ENCODE assay signal across 31 cellular contexts in genomic region chr1:59033761-59034160, GRCh38.
"Had no signal": no experiment of that assay in that cellular context is flagged by ENCODE, and none has a peak within 500 bp of the region (broad histone marks: within the 10 kb centered on the region; RNA-seq: fewer than 3 reads in every experiment).

No MANE protein-coding gene starts in this region.

- H3K9me3 Mint-ChIP-seq: naive thymus-derived CD8-positive, alpha-beta T cell; natural killer cell treated with Interleukin-12 subunit alpha and Interleukin-12 subunit beta and Interleukin-15 and Interleukin-18, amount 100 ng/mL, for 72 hours; nephron progenitor cell; stimulated activated memory B cell treated with anti-CD40 and anti-IgM and Interleukin-4, amounts not matched to agents 10 μg/mL and 1 μg/mL and 100 μg/mL, for 72 hours; stimulated activated naive CD8-positive, alpha-beta T cell treated with anti-CD3 and anti-CD28 coated beads, Interleukin-15, Interleukin-2, amounts not matched to agents 100 ng/mL and 50 ng/mL, for 24 hours had no signal

- H3K4me2 ChIP-seq: smooth muscle cell had no signal

- H3K27me3 ChIP-seq: neutrophil, pancreas, right lobe of liver, sigmoid colon, spleen, stomach, thyroid gland, tibial nerve, upper lobe of left lung, vagina had no signal

- H3K4me3 ChIP-seq: pancreas, psoas muscle, right lobe of liver, sigmoid colon, skin epidermis, smooth muscle cell, spleen, stomach, thoracic aorta, thyroid gland, tibial nerve, upper lobe of left lung, vagina had no signal

- H3K36me3 ChIP-seq: neutrophil, pancreas, right lobe of liver, sigmoid colon, spleen, stomach, thoracic aorta, thyroid gland, tibial nerve, upper lobe of left lung, vagina had no signal

- ATAC-seq: naive thymus-derived CD8-positive, alpha-beta T cell; natural killer cell treated with Interleukin-12 subunit alpha and Interleukin-12 subunit beta and Interleukin-15 and Interleukin-18, amount 100 ng/mL, for 72 hours; pancreas; psoas muscle; right cardiac atrium; right lobe of liver; stimulated activated memory B cell treated with anti-CD40 and anti-IgM and Interleukin-4, amounts not matched to agents 10 μg/mL and 1 μg/mL and 100 μg/mL, for 72 hours had no signal

- H3K36me3 Mint-ChIP-seq: naive thymus-derived CD8-positive, alpha-beta T cell; natural killer cell treated with Interleukin-12 subunit alpha and Interleukin-12 subunit beta and Interleukin-15 and Interleukin-18, amount 100 ng/mL, for 72 hours had no signal

- H3K4me1 Mint-ChIP-seq: naive thymus-derived CD8-positive, alpha-beta T cell had no signal

- H3K27ac ChIP-seq: neutrophil, pancreas, psoas muscle, right lobe of liver, sigmoid colon, skin epidermis, spleen, stomach, thoracic aorta, tibial nerve, upper lobe of left lung, vagina had no signal

- H3K4me1 ChIP-seq: pancreas, psoas muscle, right lobe of liver, sigmoid colon, spleen, stomach, tibial nerve, upper lobe of left lung, vagina had no signal

- H3K4me3 Mint-ChIP-seq: naive thymus-derived CD8-positive, alpha-beta T cell; natural killer cell treated with Interleukin-12 subunit alpha and Interleukin-12 subunit beta and Interleukin-15 and Interleukin-18, amount 100 ng/mL, for 72 hours; nephron progenitor cell; neural crest cell; stimulated activated memory B cell treated with anti-CD40 and anti-IgM and Interleukin-4, amounts not matched to agents 10 μg/mL and 1 μg/mL and 100 μg/mL, for 72 hours; stimulated activated naive CD8-positive, alpha-beta T cell treated with anti-CD3 and anti-CD28 coated beads, Interleukin-15, Interleukin-2, amounts not matched to agents 100 ng/mL and 50 ng/mL, for 24 hours had no signal

- H3K27me3 Mint-ChIP-seq: naive thymus-derived CD8-positive, alpha-beta T cell; natural killer cell treated with Interleukin-12 subunit alpha and Interleukin-12 subunit beta and Interleukin-15 and Interleukin-18, amount 100 ng/mL, for 72 hours; stimulated activated memory B cell treated with anti-CD40 and anti-IgM and Interleukin-4, amounts not matched to agents 10 μg/mL and 1 μg/mL and 100 μg/mL, for 72 hours; stimulated activated naive CD8-positive, alpha-beta T cell treated with anti-CD3 and anti-CD28 coated beads, Interleukin-15, Interleukin-2, amounts not matched to agents 100 ng/mL and 50 ng/mL, for 24 hours had no signal

- H3K27ac Mint-ChIP-seq: nephron progenitor cell; progenitor cell of endocrine pancreas; stimulated activated naive CD8-positive, alpha-beta T cell treated with anti-CD3 and anti-CD28 coated beads, Interleukin-15, Interleukin-2, amounts not matched to agents 100 ng/mL and 50 ng/mL, for 24 hours had no signal

- DNase-seq: naive thymus-derived CD8-positive, alpha-beta T cell; nephron progenitor cell; nucleus accumbens; pancreas; posterior cingulate gyrus; psoas muscle; right cardiac atrium; right lobe of liver; sigmoid colon; spleen; stimulated activated CD4-positive, alpha-beta T cell treated with anti-CD3 and anti-CD28 coated beads, Interleukin-12 subunit alpha, Interleukin-12 subunit beta, amount 100 ng/mL, for 4 hours; stimulated activated CD4-positive, alpha-beta T cell treated with anti-CD3 and anti-CD28 coated beads, Interleukin-1b, Interleukin-23, amount 100 ng/mL, for 48 hours; stimulated activated CD4-positive, alpha-beta T cell treated with anti-CD3 and anti-CD28 coated beads, Interleukin-4, amount 100 ng/mL, for 1 hour; stimulated activated CD4-positive, alpha-beta T cell treated with anti-CD3 and anti-CD28 coated beads, Interleukin-4, amount 100 ng/mL, for 4 hours; stimulated activated CD8-positive, alpha-beta memory T cell treated with anti-CD3 and anti-CD28 coated beads, Interleukin-4, amount 100 ng/mL, for 48 hours; stimulated activated naive CD4-positive, alpha-beta T cell treated with Interleukin-2 at 50 U/mL for 16 hours; stomach; thyroid gland; trophoblast cell; upper lobe of left lung had no signal

- H3K9me3 ChIP-seq: neutrophil, pancreas, psoas muscle, right lobe of liver, sigmoid colon, spleen, stomach, thoracic aorta, thyroid gland, tibial nerve, upper lobe of left lung, vagina had no signal
